ENCODE assay signal across 26 cellular contexts in the genomic region with DNA sequence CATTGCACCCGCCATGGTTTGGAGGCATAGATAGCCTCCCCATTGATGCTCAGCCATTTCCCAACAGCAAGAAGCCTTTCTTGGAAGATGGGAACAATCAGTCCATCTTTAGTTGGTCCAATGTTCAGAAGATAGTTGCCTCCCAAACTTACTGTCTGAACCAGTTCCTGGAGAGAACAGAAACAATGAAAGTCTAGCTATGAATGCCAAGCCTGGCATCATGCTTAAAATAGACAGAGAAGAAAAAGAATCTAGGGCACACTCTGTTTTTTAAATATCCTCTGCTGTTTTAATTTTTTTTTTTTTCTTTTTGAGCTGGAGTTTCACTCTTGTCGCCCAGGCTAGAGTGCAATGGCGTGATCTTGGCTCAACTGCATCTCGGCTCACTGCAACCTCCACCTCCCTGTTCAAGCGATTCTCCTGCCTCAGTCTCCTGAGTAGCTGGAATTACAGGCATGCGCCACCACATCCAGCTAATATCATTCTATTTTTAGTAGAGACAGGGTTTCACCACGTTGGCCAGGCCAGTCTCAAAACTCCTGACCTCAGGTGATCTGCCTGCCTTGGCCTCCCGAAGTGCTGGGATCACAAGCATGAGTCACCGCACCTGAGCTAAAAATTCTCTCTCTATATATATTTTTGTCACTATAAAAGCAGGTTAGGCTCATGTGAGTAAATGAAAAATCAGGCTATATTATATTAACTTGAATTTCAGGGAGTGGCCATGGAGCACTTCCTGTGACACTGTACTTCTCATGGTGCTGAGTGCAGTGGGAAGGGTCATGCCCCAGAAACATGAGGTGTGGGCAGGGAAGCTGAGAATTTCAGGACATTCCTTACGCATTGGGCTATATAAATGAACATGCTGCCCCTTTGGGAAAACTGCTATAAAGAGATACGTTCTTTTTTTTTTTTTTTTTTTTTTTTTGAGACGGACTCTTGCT.
"Had no signal": no experiment of that assay in that cellular context is flagged by ENCODE, and none has a peak within 500 bp of the region (broad histone marks: within the 10 kb centered on the region; RNA-seq: fewer than 3 reads in every experiment).

No MANE protein-coding gene starts in this region.

- DNase-seq: activated CD4-positive, alpha-beta memory T cell treated with anti-CD3 and anti-CD28 coated beads, Interleukin-2, amount 10 ng/mL, durations not matched to agents 7 days and 5 days; activated CD4-positive, alpha-beta T cell treated with anti-CD3 and anti-CD28 coated beads, Interleukin-2, amount 10 ng/mL, durations not matched to agents 24 days and 14 days; activated CD8-positive, alpha-beta memory T cell treated with anti-CD3 and anti-CD28 coated beads, Interleukin-2, amount 50 U/mL, for 48 hours; activated gamma-delta T cell; activated naive CD4-positive, alpha-beta T cell treated with anti-CD3 and anti-CD28 coated beads, Interleukin-2, amount 10 ng/mL, durations not matched to agents 7 days and 5 days; activated naive CD8-positive, alpha-beta T cell treated with anti-CD3 and anti-CD28 coated beads, Interleukin-2, amount 10 ng/mL, durations not matched to agents 7 days and 5 days; activated T-cell treated with anti-CD3 and anti-CD28 coated beads, Interleukin-2, amount 50 U/mL, for 24 hours; amniotic stem cell; central memory CD4-positive, alpha-beta T cell; endodermal cell; foreskin keratinocyte; mesendoderm; natural killer cell; posterior cingulate gyrus; sigmoid colon; stimulated activated CD4-positive, alpha-beta T cell treated with anti-CD3 and anti-CD28 coated beads, Interleukin-1b, Interleukin-23, amount 100 ng/mL, for 48 hours; stimulated activated CD4-positive, alpha-beta T cell treated with anti-CD3 and anti-CD28 coated beads, Interleukin-4, amount 100 ng/mL, for 4 hours; stimulated activated naive B cell treated with anti-CD40 and anti-IgM and Interleukin-4, amounts not matched to agents 10 μg/mL and 1 μg/mL and 100 μg/mL, for 72 hours; stomach; T-helper 17 cell; T1000; WERI-Rb-1 had no signal

- ATAC-seq: activated CD4-positive, CD25-positive, alpha-beta regulatory T cell treated with anti-CD3 and anti-CD28 coated beads, Interleukin-2, amount 50 U/mL, for 24 hours; esophagus mucosa; foreskin keratinocyte; natural killer cell; SK-N-SH treated with all-trans-retinoic acid at 6 μM for 48 hours; stimulated activated naive B cell treated with anti-CD40 and anti-IgM and Interleukin-4, amounts not matched to agents 10 μg/mL and 1 μg/mL and 100 μg/mL, for 72 hours; T-helper 17 cell had no signal

- FAIRE-seq: keratinocyte had no signal
